1 cellular context compared by ENCODE assay signal in genomic region chr13:44474122-44474910, GRCh38.
TF ChIP-seq lines count a peak whose summit lies in the region.

No MANE protein-coding gene starts in this region.

TF ChIP-seq in H1, 55 proteins besides CTCF, POLR2A, EP300 and RAD21 (continued from another document):
- TF ChIP-seq RXRA (IDR thresholded peaks at IDR 0.05; ENCODE audit: insufficient read depth, low read depth, low read length): no peak
- no peak for TF ChIP-seq CBX5 (IDR thresholded peaks at IDR 0.05; ENCODE audit: low read depth, low read length)
- TF ChIP-seq SAP30 (IDR thresholded peaks at IDR 0.05; ENCODE audit: insufficient read depth, insufficient replicate concordance, low read length): no peak
- TF ChIP-seq ATF2 (IDR thresholded peaks at IDR 0.05; ENCODE audit: low read length): no peak
- TF ChIP-seq KDM5A (IDR thresholded peaks at IDR 0.05; ENCODE audit: low read length): no peak
- no peak for TF ChIP-seq JUN (IDR thresholded peaks at IDR 0.05; ENCODE audit: low read depth, low read length)
